In the genomic region with DNA sequence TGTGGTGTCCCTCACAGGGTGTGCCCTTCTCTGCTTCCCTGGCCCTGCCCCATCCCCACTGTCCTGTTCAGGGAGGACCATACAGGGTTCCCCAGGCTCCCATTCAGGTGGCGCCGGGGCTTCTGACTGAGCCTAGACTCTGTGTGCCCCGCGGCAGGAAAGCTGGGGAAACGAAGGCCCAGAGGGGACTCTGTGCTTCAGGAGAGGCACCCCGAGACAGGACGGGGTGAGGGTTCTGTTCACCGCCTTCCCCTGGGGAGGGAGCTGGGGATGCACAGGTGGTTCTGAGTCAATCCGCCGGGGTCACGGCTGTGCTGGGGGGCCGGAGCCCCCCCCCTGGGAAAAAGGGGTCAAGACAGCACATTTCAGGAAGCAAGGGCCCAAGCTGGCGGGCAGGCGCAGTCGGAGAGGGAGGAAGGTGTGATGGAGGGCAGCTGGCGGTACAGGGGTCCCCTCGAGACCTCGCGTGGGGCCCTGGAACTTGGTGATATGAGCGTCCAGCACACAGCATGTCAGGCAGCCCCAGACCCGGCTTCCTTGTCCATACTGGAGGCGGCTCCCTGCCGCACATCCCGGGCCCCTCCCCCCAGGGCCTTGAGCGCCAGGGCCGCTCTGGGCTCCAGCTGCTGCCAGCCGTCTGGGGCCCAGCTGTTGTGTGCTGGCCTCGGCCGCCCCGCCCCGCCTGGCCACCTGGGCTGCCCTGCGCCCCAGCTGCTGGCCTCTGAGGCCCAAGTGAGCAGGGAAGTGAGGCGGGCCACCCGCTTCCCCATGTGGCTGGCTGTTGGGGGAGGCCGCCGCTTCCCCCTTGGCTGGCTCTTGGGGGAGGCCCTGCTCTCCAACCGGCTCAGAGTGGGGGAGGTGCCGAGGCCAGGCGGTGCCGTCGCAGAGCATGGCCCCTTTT, we compare ENCODE assay signal across 10 cellular contexts. TPM values are rescaled to one million over a fixed set of nuclear protein-coding genes. Genes with fewer than 3 reads are reported as not detected.
DNase-seq lines count a peak whose midpoint lies in the region; ATAC-seq, FAIRE-seq and TF ChIP-seq lines count a peak whose summit lies in the region.
"Had no signal": no experiment of that assay in that cellular context is flagged by ENCODE, and none has a peak within 500 bp of the region (broad histone marks: within the 10 kb centered on the region; RNA-seq: fewer than 3 reads in every experiment).

No MANE protein-coding gene starts in this region.

- H3K9me3 ChIP-seq in AG04450 (ENCODE audit: control insufficient read depth, insufficient read depth, low read length) (no peaks in the 10 kb centered on the region; the same call in 1 of the 2 replicates), HepG2 (ENCODE audit: low read length) (no peaks in the 10 kb centered on the region), MM.1S (replicated peaks; ENCODE audit: insufficient read depth, low read length) (no peaks in the 10 kb centered on the region)

- H3K36me3 Mint-ChIP-seq in WTC11, result no peaks in the 10 kb centered on the region

- H3K27ac ChIP-seq in AG04450 (ENCODE audit: low read depth, low read length) (no peak overlapping the region), HepG2 (ENCODE audit: extremely low read length, insufficient read depth, low read length) (peak overlapping the region; percentile 75), MM.1S (ENCODE audit: low read length) (no peak overlapping the region)

- TF ChIP-seq EP300 in HepG2 (IDR thresholded peaks at IDR 0.05; ENCODE audit: low read depth in 2 of 2, low read length in 2 of 2) (peak; percentile 57 to 82; a peak in 3 of 4 replicates), HepG2 (CRISPR knock-in tag; IDR thresholded peaks at IDR 0.05; ENCODE audit: borderline replicate concordance) (peak; percentile 85)

- TF ChIP-seq POLR2A in HepG2 (IDR thresholded peaks at IDR 0.05; ENCODE audit: insufficient read depth in 1 of 2, low read depth in 2 of 2, low read length in 2 of 2), result no peak

- intact Hi-C loops in HepG2 (cut with micrococcal nuclease; ENCODE audit: unreplicated experiment), result no loop called here

- H4K20me1 ChIP-seq in HepG2 (ENCODE audit: insufficient read depth, low read length) (no peaks in the 10 kb centered on the region), MM.1S (ENCODE audit: insufficient read depth, low read length) (no peaks in the 10 kb centered on the region)

- in situ Hi-C loops in KBM-7 (cut with MboI; ENCODE audit: low pct_unique_long_range_greater_than_20kb, low sequenced_read_pairs) (no loop called here), HepG2 (cut with HindIII; ENCODE audit: extremely low pct_ligation_motif_present, low pct_unique_long_range_greater_than_20kb) (no loop called here)

- H3K9ac ChIP-seq in HepG2 (ENCODE audit: insufficient read depth, low read depth, low read length) (peak overlapping the region; percentile 80), MM.1S (ENCODE audit: low read length) (no peak overlapping the region)

- TF ChIP-seq CTCF in AG04450 (IDR thresholded peaks at IDR 0.05; ENCODE audit: low read depth, low read length), result no peak
- TF ChIP-seq CTCF in WTC11 (IDR thresholded peaks at IDR 0.05), result no peak
- peak; percentile 41 for TF ChIP-seq CTCF in HepG2 (CRISPR knock-in tag; IDR thresholded peaks at IDR 0.05)
- TF ChIP-seq CTCF in MM.1S (IDR thresholded peaks at IDR 0.05; ENCODE audit: low read length), result no peak

- H3K36me3 ChIP-seq in HepG2 (replicated peaks in 1 of 2; ENCODE audit: control insufficient read depth in 1 of 2, insufficient read depth in 2 of 2, low read length in 2 of 2) (no peaks in the 10 kb centered on the region), MM.1S (replicated peaks; ENCODE audit: insufficient read depth, low read length) (no peaks in the 10 kb centered on the region)

- H3K9me3 Mint-ChIP-seq in WTC11, result no peaks in the 10 kb centered on the region
- H3K9me3 Mint-ChIP-seq: HFFc6 had no signal

- H3F3A ChIP-seq in MM.1S (ENCODE audit: insufficient read depth, low read length), result no peaks in the 10 kb centered on the region

- H3K27ac Mint-ChIP-seq in WTC11, result no peak overlapping the region
- H3K27ac Mint-ChIP-seq: HFFc6 had no signal

- POLR2A ChIA-PET in AG04450 (lab: Yijun Ruan, JAX), result interaction anchor here (0.9 kb wide), 1 partner anchor 56 kb away, joined by 3 read pairs; the partner anchor contains the start of gene CENPX
- POLR2A ChIA-PET in WTC11 (lab: Charles Lee), result no interaction called here
- POLR2A ChIA-PET in HepG2 (lab: Yijun Ruan, JAX), result interaction anchor here (0.6 to 4.6 kb wide), 23 partner anchors 7 to 307 kb away, joined by 3 to 356 read pairs (median 6); partner anchors contain the start of genes ALYREF, ANAPC11, ASPSCR1 and CENPX

- H3K4me2 ChIP-seq in HepG2 (ENCODE audit: low read depth, low read length) (peak overlapping the region; percentile 89), MM.1S (ENCODE audit: low read depth, low read length) (no peak overlapping the region)

- BruUV-seq in HepG2 (replicated peaks; lab: Mats Ljungman, UMichigan), result no TSS peak

- no peak for FAIRE-seq in HepG2 (lab: Jason Lieb, UNC)

- peaks cover 27% of the 10 kb centered on the region for H3K27me3 ChIP-seq in AG04450 (ENCODE audit: control insufficient read depth, insufficient read depth, low read length)
- no peaks in the 10 kb centered on the region for H3K27me3 ChIP-seq in HepG2 (ENCODE audit: control insufficient read depth in 1 of 2, insufficient read depth in 2 of 2, low read length in 2 of 2)
- H3K27me3 ChIP-seq in MM.1S (replicated peaks; ENCODE audit: insufficient read depth, low read length), result peaks cover 55% of the 10 kb centered on the region

- peak; percentile 77 for TF ChIP-seq RAD21 in HepG2 (CRISPR knock-in tag; IDR thresholded peaks at IDR 0.05)

- H3K79me2 ChIP-seq in HepG2 (ENCODE audit: insufficient read depth, low read length) (peaks cover 21% of the 10 kb centered on the region), MM.1S (ENCODE audit: low read length) (no peaks in the 10 kb centered on the region)

- ATAC-seq in WTC11, result peak; percentile 58
- peak; percentile 80 for ATAC-seq in HepG2
- ATAC-seq in HG03342 (IDR thresholded peaks at IDR 0.05; ENCODE audit: unreplicated experiment), result no peak
- no peak for ATAC-seq in HG03571 (IDR thresholded peaks at IDR 0.05; ENCODE audit: unreplicated experiment)

- no peaks in the 10 kb centered on the region for H3K9me2 ChIP-seq in MM.1S (replicated peaks; ENCODE audit: insufficient read depth, low read length)

- H2AFZ ChIP-seq in HepG2 (ENCODE audit: low read length) (no peak overlapping the region), MM.1S (ENCODE audit: low read length) (no peak overlapping the region)

- no peak overlapping the region for H3K4me3 ChIP-seq in AG04450 (ENCODE audit: low read depth, low read length)
- peak overlapping the region; percentile 44 to 74 (median 48) for H3K4me3 ChIP-seq in HepG2 (replicated peaks in 1 of 3; ENCODE audit: insufficient read depth in 1 of 3, low read depth in 2 of 3, low read length in 3 of 3)
- no peak overlapping the region for H3K4me3 ChIP-seq in MM.1S (ENCODE audit: low read length)

- CTCF ChIA-PET in AG04450 (lab: Charles Lee), result no interaction called here
- CTCF ChIA-PET in WTC11 (lab: Charles Lee), result interaction anchor here (0.8 to 2.5 kb wide), 11 partner anchors 14 to 97 kb away, joined by 3 to 13 read pairs (median 5); partner anchors contain the start of genes DCXR and MAFG
- CTCF ChIA-PET in HepG2 (lab: Yijun Ruan, JAX; ENCODE audit: low intra/inter-chr PET ratio, low total read pairs), result no interaction called here

- peaks cover 16% of the 10 kb centered on the region for H3K4me1 Mint-ChIP-seq in WTC11

- no peak overlapping the region for H3K4me3 Mint-ChIP-seq in WTC11
- H3K4me3 Mint-ChIP-seq: HFFc6 had no signal

- WGBS in HepG2 (ENCODE audit: low lambda C conversion rate), result 44% methylated on average over 28 of the region's 41 CpGs

- H3K4me1 ChIP-seq in HepG2 (ENCODE audit: insufficient read depth, low read length) (peaks cover 80% of the 10 kb centered on the region), MM.1S (ENCODE audit: low read length) (no peaks in the 10 kb centered on the region)

- DNase-seq in AG04450 (ENCODE audit: low read depth, low spot score), result peak; percentile 26
- peak; percentile 66 for DNase-seq in KBM-7
- peak; percentile 69 for DNase-seq in WTC11 (ENCODE audit: low spot score)
- peak; percentile 89 for DNase-seq in HepG2 (ENCODE audit: low spot score)
- DNase-seq in MM.1S, result no peak
- DNase-seq in KG1 (lab: John Stamatoyannopoulos, UW), result no peak
- DNase-seq: HFFc6, NCI-H526 treated with DMSO at 0.1 percent for 48 hours had no signal

- H3K27me3 Mint-ChIP-seq in WTC11 (ENCODE audit: low read depth), result peaks cover 71% of the 10 kb centered on the region

RNA-seq across cellular contexts. Expression of gene NOTUM, which starts 5.6 kb away (rescaled TPM):
- polyA plus RNA-seq in AG04450 (2011; rRNA removed), result 0.04 TPM in 1 of 2 replicates, not detected in the other
- polyA minus RNA-seq in AG04450 (2011; rRNA and poly(A)+ RNA removed), result not detected in 2 replicates
- total RNA-seq in WTC11 (2021), result 1.2 to 1.9 TPM (median 1.7 TPM) in 3 replicates
- total RNA-seq in HepG2 (2016; rRNA removed; fragmentation: Illumina TruSeq; extraction: Trizol), result 67.7 and 160 TPM in 2 replicates
- total RNA-seq in HepG2 (2016; cell fraction: cytosol; rRNA removed; fragmentation: Illumina TruSeq; extraction: Trizol; ENCODE audit: low read depth), result 84.5 and 93.0 TPM in 2 replicates
- total RNA-seq in HepG2 (2016; cell fraction: insoluble cytoplasmic fraction; rRNA removed; fragmentation: Illumina TruSeq; extraction: Trizol), result 57.7 and 164 TPM in 2 replicates
- 135 and 136 TPM in 2 replicates for total RNA-seq in HepG2 (2016; cell fraction: membrane; rRNA removed; fragmentation: Illumina TruSeq; extraction: Trizol)
- total RNA-seq in HepG2 (2016; cell fraction: nucleus; rRNA removed; fragmentation: Illumina TruSeq; extraction: Trizol), result 135 and 163 TPM in 2 replicates
- 150 and 181 TPM in 2 replicates for polyA plus RNA-seq in HepG2 (2011; rRNA removed)
- 114 and 236 TPM in 2 replicates for polyA plus RNA-seq in HepG2 (2011; cell fraction: cytosol; rRNA removed)
- 458 and 622 TPM in 2 replicates for polyA plus RNA-seq in HepG2 (2011; cell fraction: nucleus; rRNA removed)
- polyA plus RNA-seq in HepG2 (2012), result 125 and 195 TPM in 2 replicates
- 88.8 and 91.1 TPM in 2 replicates for polyA plus RNA-seq in HepG2 (2016; cell fraction: cytosol; fragmentation: Illumina TruSeq; extraction: Trizol; ENCODE audit: low read depth)
- polyA plus RNA-seq in HepG2 (2016; cell fraction: insoluble cytoplasmic fraction; fragmentation: Illumina TruSeq; extraction: Trizol; ENCODE audit: low read depth), result 83.8 and 101 TPM in 2 replicates
- polyA plus RNA-seq in HepG2 (2016; cell fraction: membrane; fragmentation: Illumina TruSeq; extraction: Trizol; ENCODE audit: low read depth), result 141 and 157 TPM in 2 replicates
- polyA plus RNA-seq in HepG2 (2016; cell fraction: nucleus; fragmentation: Illumina TruSeq; extraction: Trizol; ENCODE audit: insufficient read depth, low read depth), result 380 and 399 TPM in 2 replicates
- polyA minus RNA-seq in HepG2 (2011; rRNA and poly(A)+ RNA removed; ENCODE audit: low replicate concordance), result 0.49 and 206 TPM in 2 replicates
- 89.1 and 107 TPM in 2 replicates for polyA minus RNA-seq in HepG2 (2011; cell fraction: cytosol; rRNA and poly(A)+ RNA removed)
- 78.2 and 93.7 TPM in 2 replicates for polyA minus RNA-seq in HepG2 (2011; cell fraction: nucleus; rRNA and poly(A)+ RNA removed)

RNA-seq across cellular contexts. Expression of gene ASPSCR1, which starts 10.8 kb away (rescaled TPM):
- 7.1 and 8.8 TPM in 2 replicates for polyA plus RNA-seq in AG04450 (2011; rRNA removed)
- polyA minus RNA-seq in AG04450 (2011; rRNA and poly(A)+ RNA removed), result 6.9 and 10.6 TPM in 2 replicates
- 60.4 to 71.9 TPM (median 67.8 TPM) in 3 replicates for total RNA-seq in WTC11 (2021)
- 221 and 314 TPM in 2 replicates for total RNA-seq in HepG2 (2016; rRNA removed; fragmentation: Illumina TruSeq; extraction: Trizol)
- 180 and 228 TPM in 2 replicates for total RNA-seq in HepG2 (2016; cell fraction: cytosol; rRNA removed; fragmentation: Illumina TruSeq; extraction: Trizol; ENCODE audit: low read depth)
- total RNA-seq in HepG2 (2016; cell fraction: insoluble cytoplasmic fraction; rRNA removed; fragmentation: Illumina TruSeq; extraction: Trizol), result 219 and 327 TPM in 2 replicates
- 207 and 283 TPM in 2 replicates for total RNA-seq in HepG2 (2016; cell fraction: membrane; rRNA removed; fragmentation: Illumina TruSeq; extraction: Trizol)
- 184 and 224 TPM in 2 replicates for total RNA-seq in HepG2 (2016; cell fraction: nucleus; rRNA removed; fragmentation: Illumina TruSeq; extraction: Trizol)
- polyA plus RNA-seq in HepG2 (2011; rRNA removed), result 257 and 274 TPM in 2 replicates
- 164 and 428 TPM in 2 replicates for polyA plus RNA-seq in HepG2 (2011; cell fraction: cytosol; rRNA removed)
- polyA plus RNA-seq in HepG2 (2011; cell fraction: nucleus; rRNA removed), result 988 and 1,754 TPM in 2 replicates
- polyA plus RNA-seq in HepG2 (2012), result 102 and 190 TPM in 2 replicates
- 154 and 193 TPM in 2 replicates for polyA plus RNA-seq in HepG2 (2016; cell fraction: cytosol; fragmentation: Illumina TruSeq; extraction: Trizol; ENCODE audit: low read depth)
- 188 and 212 TPM in 2 replicates for polyA plus RNA-seq in HepG2 (2016; cell fraction: insoluble cytoplasmic fraction; fragmentation: Illumina TruSeq; extraction: Trizol; ENCODE audit: low read depth)
- 186 and 218 TPM in 2 replicates for polyA plus RNA-seq in HepG2 (2016; cell fraction: membrane; fragmentation: Illumina TruSeq; extraction: Trizol; ENCODE audit: low read depth)
- polyA plus RNA-seq in HepG2 (2016; cell fraction: nucleus; fragmentation: Illumina TruSeq; extraction: Trizol; ENCODE audit: insufficient read depth, low read depth), result 413 and 420 TPM in 2 replicates
- polyA minus RNA-seq in HepG2 (2011; rRNA and poly(A)+ RNA removed; ENCODE audit: low replicate concordance), result 26.8 and 276 TPM in 2 replicates
- polyA minus RNA-seq in HepG2 (2011; cell fraction: cytosol; rRNA and poly(A)+ RNA removed), result 97.1 and 133 TPM in 2 replicates
- 107 and 152 TPM in 2 replicates for polyA minus RNA-seq in HepG2 (2011; cell fraction: nucleus; rRNA and poly(A)+ RNA removed)

RNA-seq across cellular contexts. Expression of gene MYADML2, which starts 19.6 kb away (rescaled TPM):
- polyA plus RNA-seq in AG04450 (2011; rRNA removed) (not detected in 2 replicates), HepG2 (2011; rRNA removed) (not detected in 2 replicates)
- not detected in 2 replicates for polyA minus RNA-seq in AG04450 (2011; rRNA and poly(A)+ RNA removed)
- total RNA-seq in WTC11 (2021) (0.44 to 0.62 TPM (median 0.46 TPM) in 3 replicates), HepG2 (2016; rRNA removed; fragmentation: Illumina TruSeq; extraction: Trizol) (not detected in 2 replicates)
- total RNA-seq in HepG2 (2016; cell fraction: cytosol; rRNA removed; fragmentation: Illumina TruSeq; extraction: Trizol; ENCODE audit: low read depth), result not detected in 2 replicates
- not detected in 2 replicates for total RNA-seq in HepG2 (2016; cell fraction: insoluble cytoplasmic fraction; rRNA removed; fragmentation: Illumina TruSeq; extraction: Trizol)
- total RNA-seq in HepG2 (2016; cell fraction: membrane; rRNA removed; fragmentation: Illumina TruSeq; extraction: Trizol), result not detected in 2 replicates
- not detected in 2 replicates for total RNA-seq in HepG2 (2016; cell fraction: nucleus; rRNA removed; fragmentation: Illumina TruSeq; extraction: Trizol)
- not detected in 2 replicates for polyA plus RNA-seq in HepG2 (2011; cell fraction: cytosol; rRNA removed)
- polyA plus RNA-seq in HepG2 (2011; cell fraction: nucleus; rRNA removed), result not detected in 2 replicates
- polyA plus RNA-seq in HepG2 (2012), result 0.07 TPM in 1 of 2 replicates, not detected in the other
- not detected in 2 replicates for polyA plus RNA-seq in HepG2 (2016; cell fraction: cytosol; fragmentation: Illumina TruSeq; extraction: Trizol; ENCODE audit: low read depth)
- not detected in 2 replicates for polyA plus RNA-seq in HepG2 (2016; cell fraction: insoluble cytoplasmic fraction; fragmentation: Illumina TruSeq; extraction: Trizol; ENCODE audit: low read depth)
- polyA plus RNA-seq in HepG2 (2016; cell fraction: membrane; fragmentation: Illumina TruSeq; extraction: Trizol; ENCODE audit: low read depth), result not detected in 2 replicates
- polyA plus RNA-seq in HepG2 (2016; cell fraction: nucleus; fragmentation: Illumina TruSeq; extraction: Trizol; ENCODE audit: insufficient read depth, low read depth), result not detected in 2 replicates
- polyA minus RNA-seq in HepG2 (2011; rRNA and poly(A)+ RNA removed; ENCODE audit: low replicate concordance), result 0.05 TPM in 1 of 2 replicates, not detected in the other
- polyA minus RNA-seq in HepG2 (2011; cell fraction: cytosol; rRNA and poly(A)+ RNA removed), result not detected in 2 replicates
- not detected in 2 replicates for polyA minus RNA-seq in HepG2 (2011; cell fraction: nucleus; rRNA and poly(A)+ RNA removed)
- total RNA-seq: HFFc6 had no signal

RNA-seq across cellular contexts. Expression of gene PYCR1, which starts 29.5 kb away (rescaled TPM):
- polyA plus RNA-seq in AG04450 (2011; rRNA removed), result 103 and 154 TPM in 2 replicates
- polyA minus RNA-seq in AG04450 (2011; rRNA and poly(A)+ RNA removed), result 84.5 and 118 TPM in 2 replicates
- total RNA-seq in WTC11 (2021), result 144 to 188 TPM (median 164 TPM) in 3 replicates
- total RNA-seq in HepG2 (2016; rRNA removed; fragmentation: Illumina TruSeq; extraction: Trizol), result 323 and 338 TPM in 2 replicates
- total RNA-seq in HepG2 (2016; cell fraction: cytosol; rRNA removed; fragmentation: Illumina TruSeq; extraction: Trizol; ENCODE audit: low read depth), result 107 and 137 TPM in 2 replicates
- 327 and 331 TPM in 2 replicates for total RNA-seq in HepG2 (2016; cell fraction: insoluble cytoplasmic fraction; rRNA removed; fragmentation: Illumina TruSeq; extraction: Trizol)
- total RNA-seq in HepG2 (2016; cell fraction: membrane; rRNA removed; fragmentation: Illumina TruSeq; extraction: Trizol), result 233 and 286 TPM in 2 replicates
- total RNA-seq in HepG2 (2016; cell fraction: nucleus; rRNA removed; fragmentation: Illumina TruSeq; extraction: Trizol), result 125 and 146 TPM in 2 replicates
- 338 and 382 TPM in 2 replicates for polyA plus RNA-seq in HepG2 (2011; rRNA removed)
- 241 and 431 TPM in 2 replicates for polyA plus RNA-seq in HepG2 (2011; cell fraction: cytosol; rRNA removed)
- polyA plus RNA-seq in HepG2 (2011; cell fraction: nucleus; rRNA removed), result 366 and 457 TPM in 2 replicates
- polyA plus RNA-seq in HepG2 (2012), result 191 and 311 TPM in 2 replicates
- polyA plus RNA-seq in HepG2 (2016; cell fraction: cytosol; fragmentation: Illumina TruSeq; extraction: Trizol; ENCODE audit: low read depth), result 130 and 165 TPM in 2 replicates
- polyA plus RNA-seq in HepG2 (2016; cell fraction: insoluble cytoplasmic fraction; fragmentation: Illumina TruSeq; extraction: Trizol; ENCODE audit: low read depth), result 344 and 389 TPM in 2 replicates
- polyA plus RNA-seq in HepG2 (2016; cell fraction: membrane; fragmentation: Illumina TruSeq; extraction: Trizol; ENCODE audit: low read depth), result 207 and 239 TPM in 2 replicates
- 253 and 265 TPM in 2 replicates for polyA plus RNA-seq in HepG2 (2016; cell fraction: nucleus; fragmentation: Illumina TruSeq; extraction: Trizol; ENCODE audit: insufficient read depth, low read depth)
- polyA minus RNA-seq in HepG2 (2011; rRNA and poly(A)+ RNA removed; ENCODE audit: low replicate concordance), result 104 and 478 TPM in 2 replicates
- polyA minus RNA-seq in HepG2 (2011; cell fraction: cytosol; rRNA and poly(A)+ RNA removed), result 138 and 160 TPM in 2 replicates
- 31.5 and 42.4 TPM in 2 replicates for polyA minus RNA-seq in HepG2 (2011; cell fraction: nucleus; rRNA and poly(A)+ RNA removed)

RNA-seq across cellular contexts. Expression of gene MAFG, which starts 39.1 kb away (rescaled TPM):
- 17.6 and 17.7 TPM in 2 replicates for polyA plus RNA-seq in AG04450 (2011; rRNA removed)
- polyA minus RNA-seq in AG04450 (2011; rRNA and poly(A)+ RNA removed), result 9.3 and 10.6 TPM in 2 replicates
- total RNA-seq in WTC11 (2021), result 24.2 to 29.8 TPM (median 24.3 TPM) in 3 replicates
- 12.4 and 14.5 TPM in 2 replicates for total RNA-seq in HepG2 (2016; rRNA removed; fragmentation: Illumina TruSeq; extraction: Trizol)
- 2.1 and 2.3 TPM in 2 replicates for total RNA-seq in HepG2 (2016; cell fraction: cytosol; rRNA removed; fragmentation: Illumina TruSeq; extraction: Trizol; ENCODE audit: low read depth)
- total RNA-seq in HepG2 (2016; cell fraction: insoluble cytoplasmic fraction; rRNA removed; fragmentation: Illumina TruSeq; extraction: Trizol), result 9.8 and 14.7 TPM in 2 replicates
- total RNA-seq in HepG2 (2016; cell fraction: membrane; rRNA removed; fragmentation: Illumina TruSeq; extraction: Trizol), result 7.6 TPM in 2 replicates
- 15.5 and 16.7 TPM in 2 replicates for total RNA-seq in HepG2 (2016; cell fraction: nucleus; rRNA removed; fragmentation: Illumina TruSeq; extraction: Trizol)
- polyA plus RNA-seq in HepG2 (2011; rRNA removed), result 20.0 TPM in 2 replicates
- polyA plus RNA-seq in HepG2 (2011; cell fraction: cytosol; rRNA removed), result 17.1 and 19.4 TPM in 2 replicates
- 98.2 and 128 TPM in 2 replicates for polyA plus RNA-seq in HepG2 (2011; cell fraction: nucleus; rRNA removed)
- polyA plus RNA-seq in HepG2 (2012), result 16.1 and 26.5 TPM in 2 replicates
- 1.4 and 1.6 TPM in 2 replicates for polyA plus RNA-seq in HepG2 (2016; cell fraction: cytosol; fragmentation: Illumina TruSeq; extraction: Trizol; ENCODE audit: low read depth)
- polyA plus RNA-seq in HepG2 (2016; cell fraction: insoluble cytoplasmic fraction; fragmentation: Illumina TruSeq; extraction: Trizol; ENCODE audit: low read depth), result 9.2 and 10.7 TPM in 2 replicates
- 4.3 and 4.6 TPM in 2 replicates for polyA plus RNA-seq in HepG2 (2016; cell fraction: membrane; fragmentation: Illumina TruSeq; extraction: Trizol; ENCODE audit: low read depth)
- polyA plus RNA-seq in HepG2 (2016; cell fraction: nucleus; fragmentation: Illumina TruSeq; extraction: Trizol; ENCODE audit: insufficient read depth, low read depth), result 38.9 and 41.8 TPM in 2 replicates
- polyA minus RNA-seq in HepG2 (2011; rRNA and poly(A)+ RNA removed; ENCODE audit: low replicate concordance), result 16.8 and 26.4 TPM in 2 replicates
- 8.0 and 9.5 TPM in 2 replicates for polyA minus RNA-seq in HepG2 (2011; cell fraction: cytosol; rRNA and poly(A)+ RNA removed)
- 11.9 and 15.8 TPM in 2 replicates for polyA minus RNA-seq in HepG2 (2011; cell fraction: nucleus; rRNA and poly(A)+ RNA removed)

Comparison
In these comparisons a context has a peak if more than half of its experiments do, and no peak if none do; other contexts are left out.
1. DNase-seq: peak in AG04450 (single experiment), KBM-7 (single experiment), WTC11 (single experiment) and HepG2 (single experiment); none in MM.1S (single experiment) and KG1 (single experiment).
2. H3K4me3 ChIP-seq: peak in HepG2 (3 of 3); none in AG04450 (single experiment) and MM.1S (single experiment).
3. ATAC-seq: peak in WTC11 (single experiment) and HepG2 (single experiment); none in HG03342 (single experiment) and HG03571 (single experiment).
4. RNA of gene NOTUM, which starts 5.6 kb away (total RNA-seq): 57.7 to 164 TPM in HepG2; 1.2 to 1.9 TPM in WTC11; every median in the first group is over 10 times any median in the second.